Comparison of ENCODE assay signal across 11 cellular contexts in the genomic region with DNA sequence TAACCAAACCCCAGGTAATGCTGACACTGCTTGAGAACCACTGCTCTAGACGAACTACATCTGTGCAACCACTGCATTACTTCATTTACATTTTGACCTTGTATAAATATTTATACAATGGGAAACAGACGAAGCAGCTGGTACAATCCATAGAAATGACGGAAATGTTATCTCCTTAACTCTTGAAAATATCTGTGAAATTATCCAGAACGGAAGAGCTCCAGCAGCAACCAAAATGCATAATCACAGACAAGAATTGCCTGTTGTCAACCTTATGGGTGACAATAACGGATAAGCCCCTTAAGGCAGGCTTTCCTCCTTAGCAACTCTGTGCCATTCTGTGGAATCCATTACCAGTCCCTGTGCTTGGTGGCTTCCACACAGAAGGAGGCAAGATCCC.
"Had no signal": no experiment of that assay in that cellular context is flagged by ENCODE, and none has a peak within 500 bp of the region (broad histone marks: within the 10 kb centered on the region; RNA-seq: fewer than 3 reads in every experiment).

No MANE protein-coding gene starts in this region.

- H3K4me3 Mint-ChIP-seq: activated naive CD8-positive, alpha-beta T cell treated with anti-CD3 and anti-CD28 coated beads, Interleukin-2, amount 10 ng/mL, durations not matched to agents 7 days and 5 days; dendritic cell treated with granulocyte-macrophage colony-stimulating factor and Interleukin-4, amounts not matched to agents 40 ng/mL and 50 ng/mL, for 4 days; effector memory CD8-positive, alpha-beta T cell had no signal

- H3K9me3 Mint-ChIP-seq: effector memory CD8-positive, alpha-beta T cell had no signal

- H3K27me3 Mint-ChIP-seq: activated naive CD8-positive, alpha-beta T cell treated with anti-CD3 and anti-CD28 coated beads, Interleukin-2, amount 10 ng/mL, durations not matched to agents 7 days and 5 days; dendritic cell treated with granulocyte-macrophage colony-stimulating factor and Interleukin-4, amounts not matched to agents 40 ng/mL and 50 ng/mL, for 4 days; effector memory CD8-positive, alpha-beta T cell had no signal

- H3K27ac Mint-ChIP-seq: activated naive CD8-positive, alpha-beta T cell treated with anti-CD3 and anti-CD28 coated beads, Interleukin-2, amount 10 ng/mL, durations not matched to agents 7 days and 5 days; dendritic cell treated with granulocyte-macrophage colony-stimulating factor and Interleukin-4, amounts not matched to agents 40 ng/mL and 50 ng/mL, for 4 days; effector memory CD8-positive, alpha-beta T cell had no signal

- DNase-seq: activated CD4-positive, CD25-positive, alpha-beta regulatory T cell treated with anti-CD3 and anti-CD28 coated beads, Interleukin-2, amount 50 U/mL, for 72 hours; activated naive CD4-positive, alpha-beta T cell; activated naive CD8-positive, alpha-beta T cell treated with anti-CD3 and anti-CD28 coated beads, Interleukin-2, amount 10 ng/mL, durations not matched to agents 7 days and 5 days; brain microvascular endothelial cell; effector memory CD8-positive, alpha-beta T cell; heart right ventricle; islet precursor cell; sigmoid colon; stimulated activated CD4-positive, alpha-beta T cell treated with anti-CD3 and anti-CD28 coated beads, Interleukin-1b, Interleukin-23, amount 100 ng/mL, for 48 hours had no signal

- ATAC-seq: effector memory CD8-positive, alpha-beta T cell; gastroesophageal sphincter; heart right ventricle had no signal
